24 cellular contexts compared by ENCODE assay signal in the genomic region with DNA sequence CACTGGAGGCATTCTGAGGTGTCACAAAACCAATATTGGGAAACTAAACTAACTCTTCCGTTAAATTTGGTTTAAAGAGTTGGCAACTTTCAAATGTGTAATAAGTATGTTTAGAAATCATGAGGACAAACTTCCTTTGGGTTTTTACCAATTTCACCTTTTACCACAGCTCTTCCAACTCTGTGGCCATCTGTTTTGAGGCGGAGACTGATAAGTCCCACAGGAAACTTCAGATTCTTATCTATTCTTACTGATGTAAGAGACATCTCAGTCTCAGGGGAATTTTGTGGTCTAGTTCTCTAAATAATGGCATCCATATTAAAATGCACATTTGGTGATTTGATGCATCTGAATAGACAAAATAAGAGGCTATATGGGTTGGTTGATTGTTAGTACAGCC.
"Had no signal": no experiment of that assay in that cellular context is flagged by ENCODE, and none has a peak within 500 bp of the region (broad histone marks: within the 10 kb centered on the region; RNA-seq: fewer than 3 reads in every experiment).

No MANE protein-coding gene starts in this region.

- H3K4me3 ChIP-seq: adrenal gland, breast epithelium, coronary artery, gastrocnemius medialis, mucosa of descending colon, neural progenitor cell, prostate gland, right atrium auricular region, tibial artery had no signal

- H3K9ac ChIP-seq: neural progenitor cell had no signal

- H3K27me3 ChIP-seq: gastrocnemius medialis, neural progenitor cell, right atrium auricular region, tibial artery had no signal

- ATAC-seq: esophagus mucosa, gastrocnemius medialis, left ventricle myocardium superior, mucosa of descending colon had no signal

- H2AFZ ChIP-seq: neural progenitor cell had no signal

- H3K36me3 ChIP-seq: adrenal gland, breast epithelium, gastrocnemius medialis, neural progenitor cell, prostate gland, right atrium auricular region, tibial artery had no signal

- H3K9me3 ChIP-seq: adrenal gland, breast epithelium, gastrocnemius medialis, mucosa of descending colon, prostate gland, right atrium auricular region, tibial artery had no signal

- H3K4me2 ChIP-seq: neural progenitor cell had no signal

- H3K4me1 ChIP-seq: adrenal gland, breast epithelium, gastrocnemius medialis, neural progenitor cell, prostate gland, right atrium auricular region, tibial artery had no signal

- H3K27ac ChIP-seq: adrenal gland, breast epithelium, coronary artery, gastrocnemius medialis, neural progenitor cell, prostate gland, right atrium auricular region, tibial artery had no signal

- DNase-seq: activated CD4-positive, alpha-beta T cell treated with anti-CD3 and anti-CD28 coated beads for 1 hour; activated CD8-positive, alpha-beta memory T cell treated with anti-CD3 and anti-CD28 coated beads for 24 hours; activated CD8-positive, alpha-beta memory T cell treated with anti-CD3 and anti-CD28 coated beads, Interleukin-2, amount 50 U/mL, for 48 hours; activated effector memory CD4-positive, alpha-beta T cell treated with anti-CD3 and anti-CD28 coated beads, Interleukin-2, amount 50 U/mL, for 16 hours; activated naive CD4-positive, alpha-beta T cell treated with anti-CD3 and anti-CD28 coated beads, Interleukin-2, amount 50 U/mL, for 16 hours; activated T-cell treated with anti-CD3 and anti-CD28 coated beads, Interleukin-2, amount 50 U/mL, for 72 hours; adrenal gland; gastrocnemius medialis; head of caudate nucleus; kidney glomerular epithelial cell; left ventricle myocardium superior; mucosa of descending colon; stimulated activated CD4-positive, alpha-beta T cell treated with anti-CD3 and anti-CD28 coated beads, Interleukin-12 subunit alpha, Interleukin-12 subunit beta, amount 100 ng/mL, for 4 hours; stimulated activated CD4-positive, alpha-beta T cell treated with anti-CD3 and anti-CD28 coated beads, Interleukin-1b, Interleukin-23, amount 100 ng/mL, for 48 hours; stimulated activated CD8-positive, alpha-beta memory T cell treated with anti-CD3 and anti-CD28 coated beads, Interleukin-4, amount 100 ng/mL, for 48 hours; substantia nigra; T-helper 9 cell; tibial artery had no signal
